ENCODE assay signal across 10 cellular contexts in genomic region chr1:227428803-227429202, GRCh38.
DNase-seq lines count a peak whose midpoint lies in the region; ATAC-seq, FAIRE-seq and TF ChIP-seq lines count a peak whose summit lies in the region.
"Had no signal": no experiment of that assay in that cellular context is flagged by ENCODE, and none has a peak within 500 bp of the region (broad histone marks: within the 10 kb centered on the region; RNA-seq: fewer than 3 reads in every experiment).

No MANE protein-coding gene starts in this region.

- peak overlapping the region in 1 of 2 donors; percentile 15 for H3K27ac ChIP-seq in right atrium auricular region
- peak overlapping the region; percentile 41 to 70 for H3K27ac ChIP-seq in coronary artery

- H3K27me3 ChIP-seq in right atrium auricular region, result no peaks in the 10 kb centered on the region
- H3K27me3 ChIP-seq: BE2C had no signal

- H3K4me3 ChIP-seq in right atrium auricular region (no peak overlapping the region), coronary artery (peak overlapping the region; percentile 29), mucosa of descending colon (no peak overlapping the region)

- TF ChIP-seq CTCF in right atrium auricular region (IDR thresholded peaks at IDR 0.05) (no peak), coronary artery (IDR thresholded peaks at IDR 0.05) (no peak), mucosa of descending colon (IDR thresholded peaks at IDR 0.05) (no peak), D721Med (IDR thresholded peaks at IDR 0.05; ENCODE audit: insufficient read depth, missing control alignments) (no peak)

- intact Hi-C loops in Right ventricle myocardium superior (cut with DNase I), result no loop called here
- intact Hi-C loops in mucosa of descending colon (cut with DNase I, micrococcal nuclease), result no loop called here

- no peak for FAIRE-seq in D721Med (lab: Jason Lieb, UNC)

- H3K36me3 ChIP-seq in right atrium auricular region, result no peaks in the 10 kb centered on the region
- no peaks in the 10 kb centered on the region for H3K36me3 ChIP-seq in mucosa of descending colon (ENCODE audit: low read depth)
- H3K36me3 ChIP-seq: BE2C had no signal

- H3K4me1 ChIP-seq in right atrium auricular region, result peaks cover 0 to 43% of the 10 kb centered on the region in 2 donors
- H3K4me1 ChIP-seq in mucosa of descending colon (ENCODE audit: low read depth), result peaks cover 20% of the 10 kb centered on the region
- H3K4me1 ChIP-seq: BE2C had no signal

- DNase-seq in Right ventricle myocardium superior (no peak), right atrium auricular region (ENCODE audit: low spot score) (no peak), coronary artery (ENCODE audit: low spot score) (no peak), mucosa of descending colon (peak in 2 of 3 donors; percentile 56 to 78), hypothalamus (lab: John Stamatoyannopoulos, UW) (no peak), NCI-H187 treated with DMSO at 0.1 percent for 48 hours (lab: John Stamatoyannopoulos, UW) (no peak), D721Med (ENCODE audit: insufficient read length, low spot score) (no peak)
- DNase-seq: activated T-cell treated with anti-CD3 and anti-CD28 coated beads for 4 hours, BE2C had no signal

- H3K9me3 ChIP-seq in right atrium auricular region (no peaks in the 10 kb centered on the region), mucosa of descending colon (no peaks in the 10 kb centered on the region)
- H3K9me3 ChIP-seq: BE2C had no signal

- peak; percentile 50 for ATAC-seq in Right ventricle myocardium superior (ENCODE audit: poor library complexity)
- peak; percentile 88 for ATAC-seq in mucosa of descending colon
- no peak for ATAC-seq in GM21447 (IDR thresholded peaks at IDR 0.05; ENCODE audit: unreplicated experiment)

Comparison
In these comparisons a context has a peak if more than half of its experiments do, and no peak if none do; other contexts are left out.
1. DNase-seq: peak in mucosa of descending colon (2 of 3); none in Right ventricle myocardium superior (single experiment), right atrium auricular region (single experiment), coronary artery (single experiment), hypothalamus (0 of 51), NCI-H187 treated with DMSO at 0.1 percent for 48 hours (single experiment) and D721Med (single experiment).